11 cellular contexts compared by ENCODE assay signal in the genomic region with DNA sequence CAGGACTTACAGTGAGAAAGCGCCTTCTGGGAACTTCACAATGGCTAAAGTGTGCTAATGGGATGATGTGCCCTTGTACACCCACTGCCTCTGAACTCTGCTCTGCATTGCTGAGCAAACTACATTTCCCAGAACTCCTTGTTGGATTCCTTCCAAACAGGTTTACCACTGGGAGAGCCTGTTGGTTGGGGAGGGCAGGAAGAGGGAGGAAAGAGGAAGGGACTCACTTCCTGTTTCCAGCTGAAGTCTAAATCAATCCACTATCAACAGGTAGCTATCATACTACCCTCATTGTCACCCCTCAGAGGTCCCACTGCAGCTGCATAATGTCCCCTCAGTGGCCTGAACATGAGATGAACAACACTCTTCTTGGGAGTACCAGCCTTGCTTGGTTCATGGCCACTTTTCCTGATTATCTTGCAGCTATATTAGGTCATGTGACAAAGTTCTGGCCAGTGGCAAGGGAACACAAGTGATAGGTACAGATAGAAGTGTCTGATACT. TPM values are rescaled to one million over a fixed set of nuclear protein-coding genes. Genes with fewer than 3 reads are reported as not detected.
A peak's percentile ranks its signal among the peaks of the same experiment; 100 is the strongest.
DNase-seq lines count a peak whose midpoint lies in the region; FAIRE-seq and TF ChIP-seq lines count a peak whose summit lies in the region.
"Had no signal": no experiment of that assay in that cellular context is flagged by ENCODE, and none has a peak within 500 bp of the region (broad histone marks: within the 10 kb centered on the region; RNA-seq: fewer than 3 reads in every experiment).

No MANE protein-coding gene starts in this region.

- no peaks in the 10 kb centered on the region for H3K27me3 ChIP-seq in SJCRH30
- H3K27me3 ChIP-seq: sigmoid colon had no signal

- intact Hi-C loops in kidney (cut with DNase I) = no loop called here

- H3K4me1 ChIP-seq in SJCRH30 (no peaks in the 10 kb centered on the region; the same call in 1 of the 2 replicates), kidney (ENCODE audit: control insufficient read depth in 1 of 2, insufficient read depth in 1 of 2, low read depth in 1 of 2, low read length in 2 of 2) (no peaks in the 10 kb centered on the region)
- H3K4me1 ChIP-seq: sigmoid colon had no signal

- H3K27ac ChIP-seq in SJCRH30 = no peak overlapping the region
- H3K27ac ChIP-seq in kidney (ENCODE audit: low read depth in 2 of 2, low read length in 2 of 2) = no peak overlapping the region
- H3K27ac ChIP-seq: sigmoid colon had no signal

- no peak overlapping the region for H3K9ac ChIP-seq in kidney (ENCODE audit: low read length in 2 of 2)

- TF ChIP-seq CTCF in kidney (IDR thresholded peaks at IDR 0.05; ENCODE audit: borderline replicate concordance, extremely low read depth, insufficient read depth) = no peak

- DNase-seq in DMS79 treated with DMSO at 0.1 percent for 48 hours (lab: John Stamatoyannopoulos, UW) = peak; percentile 16
- peak; percentile 74 for DNase-seq in HT1080 (ENCODE audit: low read depth)
- peak; percentile 37 to 66 for DNase-seq in SJCRH30
- DNase-seq in iris pigment epithelial cell (ENCODE audit: low read depth) = peak; percentile 53
- DNase-seq in NCI-H2107 treated with DMSO at 0.1 percent for 48 hours (lab: John Stamatoyannopoulos, UW; ENCODE audit: unreplicated experiment) = no peak
- DNase-seq in kidney = no peak
- no peak for DNase-seq in NCI-H1930 (lab: John Stamatoyannopoulos, UW)
- no peak for DNase-seq in putamen (ENCODE audit: low spot score)
- DNase-seq: cerebellar nuclear complex, foreskin melanocyte, sigmoid colon had no signal

- H3K4me3 ChIP-seq in SJCRH30 (no peak overlapping the region), kidney (ENCODE audit: low read length in 2 of 2) (no peak overlapping the region)
- H3K4me3 ChIP-seq: sigmoid colon had no signal

- H3K36me3 ChIP-seq in SJCRH30 (no peaks in the 10 kb centered on the region), kidney (ENCODE audit: control insufficient read depth in 1 of 2, insufficient read depth in 2 of 2, low read length in 2 of 2) (no peaks in the 10 kb centered on the region)
- H3K36me3 ChIP-seq: sigmoid colon had no signal

- H3K9me3 ChIP-seq in SJCRH30 (replicated peaks) (no peaks in the 10 kb centered on the region; the same call in 1 of the 2 replicates), kidney (ENCODE audit: control insufficient read depth in 1 of 2, low read length in 2 of 2) (no peaks in the 10 kb centered on the region)
- H3K9me3 ChIP-seq: sigmoid colon had no signal

- FAIRE-seq in kidney (lab: Jason Lieb, UNC) = no peak

RNA-seq across cellular contexts. Expression of gene KCNK12, which starts 58.2 kb away (rescaled TPM):
- 0.03 and 0.05 TPM in 2 replicates for total RNA-seq in HT1080 (2014; rRNA removed; shearing (Covaris generic))
- not detected in 2 replicates for polyA plus RNA-seq in HT1080 (2015; cell fraction: cytosol; rRNA removed)
- not detected in 2 replicates for polyA plus RNA-seq in HT1080 (2015; cell fraction: nucleus; rRNA removed)
- total RNA-seq in SJCRH30 (2014; rRNA removed; shearing (Covaris generic)) = 0.08 and 0.40 TPM in 2 replicates
- 0.13 TPM for total RNA-seq in kidney
- polyA plus RNA-seq in kidney (ENCODE audit: insufficient read depth, low read depth, low replicate concordance) = not detected

Comparison
In these comparisons a context has a peak if more than half of its experiments do, and no peak if none do; other contexts are left out.
1. DNase-seq: peak in DMS79 treated with DMSO at 0.1 percent for 48 hours (single experiment), HT1080 (single experiment), SJCRH30 (2 of 2) and iris pigment epithelial cell (single experiment); none in NCI-H2107 treated with DMSO at 0.1 percent for 48 hours (single experiment), kidney (single experiment), NCI-H1930 (0 of 2) and putamen (single experiment).